Comparison of ENCODE assay signal across 15 cellular contexts in the genomic region with DNA sequence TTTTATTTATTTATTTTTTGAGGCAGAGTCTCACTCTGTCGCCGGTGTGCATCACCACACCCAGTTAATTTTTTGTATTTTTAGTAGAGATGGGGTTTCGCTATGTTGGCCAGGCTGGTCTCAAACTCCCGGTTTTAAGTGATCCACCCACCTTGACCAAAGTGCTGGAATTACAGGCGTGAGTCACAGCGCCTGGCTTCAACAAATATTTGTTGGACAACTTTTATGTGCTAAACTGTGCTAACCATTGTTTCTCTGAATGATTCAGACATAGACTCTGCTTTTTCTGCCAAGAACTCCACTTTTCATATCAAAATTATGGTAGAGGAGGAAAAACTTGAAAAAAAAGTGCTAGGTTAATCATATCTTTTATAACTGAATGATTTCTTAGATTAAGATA. TPM values are rescaled to one million over a fixed set of nuclear protein-coding genes. Genes with fewer than 3 reads are reported as not detected.
DNase-seq lines count a peak whose midpoint lies in the region; ATAC-seq, FAIRE-seq and TF ChIP-seq lines count a peak whose summit lies in the region.
"Had no signal": no experiment of that assay in that cellular context is flagged by ENCODE, and none has a peak within 500 bp of the region (broad histone marks: within the 10 kb centered on the region; RNA-seq: fewer than 3 reads in every experiment).

No MANE protein-coding gene starts in this region.

- 45% methylated on average over 6 of the region's 6 CpGs for WGBS in prostate gland

- ATAC-seq in GM19023 (IDR thresholded peaks at IDR 0.05; ENCODE audit: unreplicated experiment), result no peak
- no peak for ATAC-seq in activated CD8-positive, alpha-beta memory T cell treated with anti-CD3 and anti-CD28 coated beads, Interleukin-2, amount 10 ng/mL, durations not matched to agents 7 days and 5 days

- no peaks in the 10 kb centered on the region for H3K27me3 ChIP-seq in prostate gland (replicated peaks; ENCODE audit: insufficient read depth)

- peaks cover 17% of the 10 kb centered on the region for H3K27me3 Mint-ChIP-seq in activated CD8-positive, alpha-beta memory T cell treated with anti-CD3 and anti-CD28 coated beads, Interleukin-2, amount 10 ng/mL, durations not matched to agents 7 days and 5 days

- H3K27ac ChIP-seq in prostate gland, result no peak overlapping the region

- H3K4me3 ChIP-seq in fibroblast of mammary gland (ENCODE audit: control insufficient read depth, low read depth, low read length), result no peak overlapping the region
- no peak overlapping the region for H3K4me3 ChIP-seq in prostate gland

- no peaks in the 10 kb centered on the region for H3K9me3 Mint-ChIP-seq in activated CD8-positive, alpha-beta memory T cell treated with anti-CD3 and anti-CD28 coated beads, Interleukin-2, amount 10 ng/mL, durations not matched to agents 7 days and 5 days (ENCODE audit: low read depth)
- H3K9me3 Mint-ChIP-seq: activated naive CD4-positive, alpha-beta T cell treated with anti-CD3 and anti-CD28 coated beads for 36 hours; CD4-positive, alpha-beta T cell; dendritic cell treated with granulocyte-macrophage colony-stimulating factor and Interleukin-4, amounts not matched to agents 40 ng/mL and 50 ng/mL, for 4 days; mesothelial cell of epicardium had no signal

- no peak for TF ChIP-seq CTCF in fibroblast of mammary gland (conservative IDR thresholded peaks at IDR 0.05; ENCODE audit: control insufficient read depth, insufficient read depth, low read depth, low read length)
- no peak for TF ChIP-seq CTCF in prostate gland (IDR thresholded peaks at IDR 0.05)

- H3K4me1 ChIP-seq in prostate gland (replicated peaks), result no peaks in the 10 kb centered on the region

- FAIRE-seq in RCC 7860 (lab: Jason Lieb, UNC), result peak; percentile 60

- DNase-seq in GM03348 (ENCODE audit: low spot score), result peak; percentile 23
- peak; percentile 50 for DNase-seq in RCC 7860 (ENCODE audit: low spot score)
- peak; percentile 81 for DNase-seq in fibroblast of mammary gland (ENCODE audit: low read depth)
- peak; percentile 40 for DNase-seq in prostate gland (ENCODE audit: low spot score)
- no peak for DNase-seq in T-helper 1 cell
- no peak for DNase-seq in activated CD8-positive, alpha-beta memory T cell treated with anti-CD3 and anti-CD28 coated beads, Interleukin-2, amount 10 ng/mL, durations not matched to agents 7 days and 5 days
- no peak for DNase-seq in stimulated activated CD4-positive, alpha-beta T cell treated with anti-CD3 and anti-CD28 coated beads, Interleukin-12 subunit alpha, Interleukin-12 subunit beta, amount 100 ng/mL, for 4 hours
- DNase-seq: activated naive CD4-positive, alpha-beta T cell treated with anti-CD3 and anti-CD28 coated beads for 36 hours; CD4-positive, alpha-beta T cell; NCI-H2107; T-helper 9 cell had no signal

- H3K4me1 Mint-ChIP-seq in activated CD8-positive, alpha-beta memory T cell treated with anti-CD3 and anti-CD28 coated beads, Interleukin-2, amount 10 ng/mL, durations not matched to agents 7 days and 5 days, result peaks cover 21% of the 10 kb centered on the region

- no peak overlapping the region for H3K27ac Mint-ChIP-seq in activated CD8-positive, alpha-beta memory T cell treated with anti-CD3 and anti-CD28 coated beads, Interleukin-2, amount 10 ng/mL, durations not matched to agents 7 days and 5 days
- H3K27ac Mint-ChIP-seq: activated naive CD4-positive, alpha-beta T cell treated with anti-CD3 and anti-CD28 coated beads for 36 hours; CD4-positive, alpha-beta T cell; dendritic cell treated with granulocyte-macrophage colony-stimulating factor and Interleukin-4, amounts not matched to agents 40 ng/mL and 50 ng/mL, for 4 days; mesothelial cell of epicardium had no signal

- H3K4me3 Mint-ChIP-seq in activated CD8-positive, alpha-beta memory T cell treated with anti-CD3 and anti-CD28 coated beads, Interleukin-2, amount 10 ng/mL, durations not matched to agents 7 days and 5 days, result no peak overlapping the region
- H3K4me3 Mint-ChIP-seq: activated naive CD4-positive, alpha-beta T cell treated with anti-CD3 and anti-CD28 coated beads for 36 hours; CD4-positive, alpha-beta T cell; dendritic cell treated with granulocyte-macrophage colony-stimulating factor and Interleukin-4, amounts not matched to agents 40 ng/mL and 50 ng/mL, for 4 days; mesothelial cell of epicardium had no signal

- H3K9me3 ChIP-seq in prostate gland, result no peaks in the 10 kb centered on the region

- intact Hi-C loops in prostate gland (cut with DNase I), result loop anchor here (5.0 to 10.0 kb wide), 2 partner anchors 121 to 152 kb away; no protein-coding TSS in a partner anchor

- H3K36me3 Mint-ChIP-seq in activated CD8-positive, alpha-beta memory T cell treated with anti-CD3 and anti-CD28 coated beads, Interleukin-2, amount 10 ng/mL, durations not matched to agents 7 days and 5 days, result no peaks in the 10 kb centered on the region
- H3K36me3 Mint-ChIP-seq: mesothelial cell of epicardium had no signal

- H3K36me3 ChIP-seq in prostate gland, result no peaks in the 10 kb centered on the region

- TF ChIP-seq POLR2A in prostate gland (IDR thresholded peaks at IDR 0.05), result no peak

- CTCF ChIA-PET in activated CD8-positive, alpha-beta memory T cell treated with anti-CD3 and anti-CD28 coated beads, Interleukin-2, amount 10 ng/mL, durations not matched to agents 7 days and 5 days (lab: Charles Lee), result interaction anchor here (0.9 to 1.5 kb wide), 6 partner anchors 16 to 200 kb away, joined by 3 to 6 read pairs (median 3); no protein-coding TSS in a partner anchor

RNA-seq across cellular contexts. Expression of a gene that starts 36.3 kb away (rescaled TPM):
- total RNA-seq in prostate gland, result 100 to 1,000 TPM; 115 to 171 TPM
- not detected for total RNA-seq in activated CD8-positive, alpha-beta memory T cell treated with anti-CD3 and anti-CD28 coated beads, Interleukin-2, amount 10 ng/mL, durations not matched to agents 7 days and 5 days
- total RNA-seq: activated naive CD4-positive, alpha-beta T cell treated with anti-CD3 and anti-CD28 coated beads for 36 hours; CD4-positive, alpha-beta T cell; mesothelial cell of epicardium; OCI-LY7 had no signal

RNA-seq across cellular contexts. Expression of a gene that starts 41.7 kb away (rescaled TPM):
- 100 to 1,000 TPM; 205 to 227 TPM for total RNA-seq in prostate gland
- 100 to 1,000 TPM; 194 to 242 TPM for total RNA-seq in activated CD8-positive, alpha-beta memory T cell treated with anti-CD3 and anti-CD28 coated beads, Interleukin-2, amount 10 ng/mL, durations not matched to agents 7 days and 5 days

Comparison
In these comparisons a context has a peak if more than half of its experiments do, and no peak if none do; other contexts are left out.
1. DNase-seq: peak in GM03348 (single experiment), RCC 7860 (single experiment), fibroblast of mammary gland (single experiment) and prostate gland (single experiment); none in T-helper 1 cell (0 of 5), activated CD8-positive, alpha-beta memory T cell treated with anti-CD3 and anti-CD28 coated beads, Interleukin-2, amount 10 ng/mL, durations not matched to agents 7 days and 5 days (single experiment) and stimulated activated CD4-positive, alpha-beta T cell treated with anti-CD3 and anti-CD28 coated beads, Interleukin-12 subunit alpha, Interleukin-12 subunit beta, amount 100 ng/mL, for 4 hours (single experiment).
2. RNA of a gene that starts 36.3 kb away (total RNA-seq): 115 to 171 TPM in prostate gland; not detected in activated CD8-positive, alpha-beta memory T cell treated with anti-CD3 and anti-CD28 coated beads, Interleukin-2, amount 10 ng/mL, durations not matched to agents 7 days and 5 days; every median in the first group is over 100 times any median in the second.